ENCODE assay signal across 8 cellular contexts in the genomic region with DNA sequence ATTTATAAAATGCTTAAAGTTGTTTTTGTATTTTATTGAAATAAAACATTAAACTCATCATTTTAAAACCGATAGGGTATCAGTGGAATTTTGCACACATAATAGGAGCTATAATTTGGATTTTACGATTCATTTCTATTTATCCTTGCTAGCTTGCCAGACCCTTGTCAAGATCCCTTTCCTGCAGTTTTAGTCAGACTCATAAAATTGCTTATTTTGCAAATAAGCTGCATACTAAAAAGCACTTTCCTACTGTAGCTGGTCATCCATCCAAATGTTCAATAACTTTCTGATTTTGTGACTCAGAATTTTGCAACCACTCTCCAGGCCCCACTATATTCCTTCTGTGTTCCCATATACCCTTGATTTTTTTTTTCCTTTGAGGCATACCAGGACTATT.
"Had no signal": no experiment of that assay in that cellular context is flagged by ENCODE, and none has a peak within 500 bp of the region (broad histone marks: within the 10 kb centered on the region; RNA-seq: fewer than 3 reads in every experiment).

No MANE protein-coding gene starts in this region.

- H3K4me2 ChIP-seq: GM23338, KMS-11 had no signal

- H3K27ac Mint-ChIP-seq: GM23338 had no signal

- ATAC-seq: GM23338 had no signal

- H3K4me3 Mint-ChIP-seq: GM23338, H9 had no signal

- FAIRE-seq: H1, H54, HTR-8/SVneo had no signal

- H3K27ac ChIP-seq: KMS-11 had no signal

- H3K4me3 ChIP-seq: GM23338 had no signal

- DNase-seq: H9, HCEC 1CT, KBM-7 had no signal

- H3K9me3 Mint-ChIP-seq: GM23338, H9 had no signal

- H3K9ac ChIP-seq: KMS-11 had no signal

- H2AFZ ChIP-seq: GM23338 had no signal
